Comparison of ENCODE assay signal across 19 cellular contexts in the genomic region with DNA sequence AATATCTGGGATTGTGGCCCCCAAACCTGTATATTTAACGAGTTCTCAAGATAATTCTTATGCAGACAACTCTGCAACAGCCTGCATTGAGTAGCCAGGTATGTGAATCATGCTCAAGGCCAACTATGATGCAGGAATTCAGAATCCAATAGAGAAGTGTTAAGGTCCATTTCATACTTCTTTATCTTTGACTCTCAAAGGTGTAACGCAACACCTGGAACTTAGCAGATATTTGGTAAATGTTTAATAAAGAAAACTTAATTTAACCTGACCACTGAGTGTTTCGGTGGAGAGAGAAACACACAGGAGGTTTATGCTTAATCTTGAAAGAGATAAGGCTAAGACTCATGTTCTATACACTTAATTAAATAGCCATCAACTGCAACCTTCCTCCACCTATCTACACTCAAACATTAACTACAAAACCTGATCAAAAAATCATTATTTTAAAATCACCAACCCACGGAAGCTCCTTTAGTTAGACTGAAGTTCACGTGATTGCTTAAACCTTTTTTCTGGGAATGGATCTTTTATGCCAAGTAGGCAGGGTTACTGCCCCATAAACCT.
DNase-seq lines count a peak whose midpoint lies in the region; ATAC-seq and TF ChIP-seq lines count a peak whose summit lies in the region.
"Had no signal": no experiment of that assay in that cellular context is flagged by ENCODE, and none has a peak within 500 bp of the region (broad histone marks: within the 10 kb centered on the region; RNA-seq: fewer than 3 reads in every experiment).

No MANE protein-coding gene starts in this region.

- no peaks in the 10 kb centered on the region for H3K36me3 ChIP-seq in right lobe of liver
- H3K36me3 ChIP-seq: gastroesophageal sphincter had no signal

- no peaks in the 10 kb centered on the region for H3K9me3 ChIP-seq in right lobe of liver
- H3K9me3 ChIP-seq: gastroesophageal sphincter had no signal

- no peak overlapping the region for H3K4me3 ChIP-seq in right lobe of liver
- H3K4me3 ChIP-seq: gastroesophageal sphincter had no signal

- peak overlapping the region; percentile 66 to 86 (median 78) for H3K27ac ChIP-seq in right lobe of liver
- H3K27ac ChIP-seq: gastroesophageal sphincter had no signal

- no peak for TF ChIP-seq POLR2A in right lobe of liver (IDR thresholded peaks at IDR 0.05)

- WGBS in right lobe of liver (ENCODE audit: insufficient coverage, low coverage, low lambda C conversion rate, missing lambda C conversion rate), result 15% methylated on average over 5 of the region's 5 CpGs

- DNase-seq in right lobe of liver (no peak), Kasumi-1 (lab: John Stamatoyannopoulos, UW) (no peak), NCI-H1105 treated with DMSO at 0.1 percent for 48 hours (lab: John Stamatoyannopoulos, UW) (no peak), NCI-H146 treated with DMSO at 0.1 percent for 48 hours (lab: John Stamatoyannopoulos, UW; ENCODE audit: unreplicated experiment) (no peak)
- no peak for DNase-seq in activated CD4-positive, alpha-beta T cell treated with anti-CD3 and anti-CD28 coated beads, Interleukin-2, amount 50 U/mL, for 48 hours
- DNase-seq: activated CD4-positive, alpha-beta T cell treated with anti-CD3 and anti-CD28 coated beads, Interleukin-2, amount 10 ng/mL, durations not matched to agents 7 days and 5 days; activated naive CD8-positive, alpha-beta T cell treated with anti-CD3 and anti-CD28 coated beads, Interleukin-2, amount 50 U/mL, for 24 hours; activated T-cell treated with anti-CD3 and anti-CD28 coated beads, Interleukin-2, amount 50 U/mL, for 4 hours; cerebellar nuclear complex; H7; NCI-H1417 treated with DMSO at 0.1 percent for 48 hours; NCI-H82; posterior cingulate gyrus; Right ventricle myocardium superior; stimulated activated CD4-positive, alpha-beta T cell treated with anti-CD3 and anti-CD28 coated beads, Interleukin-12 subunit alpha, Interleukin-12 subunit beta, amount 100 ng/mL, for 4 hours had no signal

- peak; percentile 18 for ATAC-seq in GM18517 (IDR thresholded peaks at IDR 0.05; ENCODE audit: unreplicated experiment)
- peak; percentile 22 for ATAC-seq in GM21619 (IDR thresholded peaks at IDR 0.05; ENCODE audit: unreplicated experiment)
- peak; percentile 23 for ATAC-seq in HG03342 (IDR thresholded peaks at IDR 0.05; ENCODE audit: unreplicated experiment)
- ATAC-seq in right lobe of liver, result peak; percentile 56 to 69 (median 64)
- ATAC-seq: activated naive CD8-positive, alpha-beta T cell treated with anti-CD3 and anti-CD28 coated beads, Interleukin-2, amount 50 U/mL, for 24 hours; activated T-cell treated with anti-CD3 and anti-CD28 coated beads, Interleukin-2, amount 50 U/mL, for 4 hours; gastroesophageal sphincter had no signal

- H3K4me1 ChIP-seq in right lobe of liver, result peaks cover 0 to 49% (median 22%) of the 10 kb centered on the region in 4 donors

- H3K27me3 ChIP-seq in right lobe of liver, result no peaks in the 10 kb centered on the region
- H3K27me3 ChIP-seq: gastroesophageal sphincter had no signal

- intact Hi-C loops in right lobe of liver (cut with DNase I), result loop anchor here in 1 of 2 donors (5.0 kb wide), 1 partner anchor 44 kb away; no protein-coding TSS in a partner anchor

- TF ChIP-seq CTCF in right lobe of liver (IDR thresholded peaks at IDR 0.05), result no peak
